In genomic region chr7:26500749-26501352, GRCh38 we compare ENCODE assay signal across 9 cellular contexts.
DNase-seq lines count a peak whose midpoint lies in the region; ATAC-seq, FAIRE-seq and TF ChIP-seq lines count a peak whose summit lies in the region.
"Had no signal": no experiment of that assay in that cellular context is flagged by ENCODE, and none has a peak within 500 bp of the region (broad histone marks: within the 10 kb centered on the region; RNA-seq: fewer than 3 reads in every experiment).

No MANE protein-coding gene starts in this region.

- H3K4me3 Mint-ChIP-seq in naive thymus-derived CD4-positive, alpha-beta T cell: no peak overlapping the region

- H3K27me3 Mint-ChIP-seq in naive thymus-derived CD4-positive, alpha-beta T cell: peaks cover 0 to 30% (median 9%) of the 10 kb centered on the region in 5 donors

- BruUV-seq in A673 (replicated peaks; lab: Mats Ljungman, UMichigan) (no TSS peak), K562 (replicated peaks; lab: Mats Ljungman, UMichigan) (no TSS peak)

- H3K27me3 ChIP-seq in A673 (replicated peaks; ENCODE audit: insufficient read depth, low read depth, low read length, poor library complexity) (peaks cover 61% of the 10 kb centered on the region), K562 (ENCODE audit: control insufficient read depth in 2 of 2, insufficient read depth in 2 of 2, low read length in 2 of 2) (peaks cover 13 to 16% of the 10 kb centered on the region in 2 experiments; a peak in 4 of 5 replicates)
- no peaks in the 10 kb centered on the region for H3K27me3 ChIP-seq in naive thymus-derived CD4-positive, alpha-beta T cell (ENCODE audit: control insufficient read depth in 2 of 2, insufficient read depth in 2 of 2, low read length in 2 of 2)

- H3K9me3 Mint-ChIP-seq in naive thymus-derived CD4-positive, alpha-beta T cell: no peaks in the 10 kb centered on the region

- in situ Hi-C loops in K562 (cut with MboI): loop anchor here (25.0 kb wide), 2 partner anchors 614 to 661 kb away; partner anchors contain the start of genes HOXA10, HOXA3, HOXA7 and HOXA9

- peak; percentile 70 for FAIRE-seq in K562 (lab: Jason Lieb, UNC)
- FAIRE-seq: colon had no signal

- H3K4me1 ChIP-seq in A673 (ENCODE audit: insufficient read depth, low read length, poor library complexity, severe bottlenecking) (no peaks in the 10 kb centered on the region), K562 (replicated peaks in 1 of 2; ENCODE audit: control insufficient read depth in 2 of 2, insufficient read depth in 2 of 2, low read length in 2 of 2) (peaks cover 3 to 8% of the 10 kb centered on the region in 2 experiments; a peak in 3 of 5 replicates)
- H3K4me1 ChIP-seq in naive thymus-derived CD4-positive, alpha-beta T cell (ENCODE audit: control insufficient read depth in 2 of 2, insufficient read depth in 2 of 2, low read length in 2 of 2): no peaks in the 10 kb centered on the region

- H3K27ac ChIP-seq in A673 (ENCODE audit: low read depth, low read length, poor library complexity, severe bottlenecking) (no peak overlapping the region), K562 (ENCODE audit: extremely low read depth, low read depth, low read length) (no peak overlapping the region)
- no peak overlapping the region for H3K27ac ChIP-seq in naive thymus-derived CD4-positive, alpha-beta T cell (ENCODE audit: low read depth, low read length)

- no peaks in the 10 kb centered on the region for H3K9me3 ChIP-seq in A673 (ENCODE audit: low read depth, low read length, poor library complexity, severe bottlenecking)
- H3K9me3 ChIP-seq in K562 (replicated peaks; ENCODE audit: control insufficient read depth, insufficient read depth, low read depth, low read length): no peaks in the 10 kb centered on the region
- H3K9me3 ChIP-seq in naive thymus-derived CD4-positive, alpha-beta T cell (ENCODE audit: control insufficient read depth in 2 of 3, low read length in 3 of 3): no peaks in the 10 kb centered on the region

- peak overlapping the region; percentile 22; the same call in 1 of the 2 replicates for H2AFZ ChIP-seq in K562 (ENCODE audit: low read depth, low read length)

- H3K79me2 ChIP-seq in K562 (ENCODE audit: control insufficient read depth, insufficient read depth, low read length): no peaks in the 10 kb centered on the region

- TF ChIP-seq EP300 in K562 (IDR thresholded peaks at IDR 0.05; ENCODE audit: low read length): no peak

- H3K9me1 ChIP-seq in K562 (ENCODE audit: control insufficient read depth, insufficient read depth, low read length): no peaks in the 10 kb centered on the region

- TF ChIP-seq CTCF in A673 (conservative IDR thresholded peaks at IDR 0.05; ENCODE audit: low read depth, low read length) (peak; percentile 63), GM12864 (IDR thresholded peaks at IDR 0.05; ENCODE audit: low read depth, low read length, missing control alignments) (peak; percentile 51), K562 (IDR thresholded peaks at IDR 0.05 in 2 of 3, conservative IDR thresholded peaks at IDR 0.05 in 1 of 3; ENCODE audit: insufficient read depth in 2 of 3, low read depth in 1 of 3, low read length in 3 of 3) (peak; percentile 39 to 83 (median 61); a peak in 5 of 6 replicates)

- no peak for TF ChIP-seq POLR2A in K562 (conservative IDR thresholded peaks at IDR 0.05)

- no peak overlapping the region for H3K9ac ChIP-seq in K562 (ENCODE audit: insufficient read depth in 1 of 2, low read depth in 2 of 2, low read length in 2 of 2)

- H3K4me1 Mint-ChIP-seq in naive thymus-derived CD4-positive, alpha-beta T cell: peaks cover 0 to 2% (median 0%) of the 10 kb centered on the region in 7 donors

- no peaks in the 10 kb centered on the region for H3K36me3 Mint-ChIP-seq in naive thymus-derived CD4-positive, alpha-beta T cell

- peak; percentile 79 for ATAC-seq in K562
- ATAC-seq in naive thymus-derived CD4-positive, alpha-beta T cell: peak; percentile 46

- H3K36me3 ChIP-seq in A673 (ENCODE audit: insufficient read depth, low read length, poor library complexity, severe bottlenecking) (no peaks in the 10 kb centered on the region), K562 (ENCODE audit: control insufficient read depth, insufficient read depth, low read length) (no peaks in the 10 kb centered on the region)
- H3K36me3 ChIP-seq in naive thymus-derived CD4-positive, alpha-beta T cell (ENCODE audit: control insufficient read depth in 2 of 3, insufficient read depth in 3 of 3, low read length in 3 of 3): no peaks in the 10 kb centered on the region

- TF ChIP-seq RAD21 in K562 (CRISPR knock-in tag; conservative IDR thresholded peaks at IDR 0.05 in 1 of 2, IDR thresholded peaks at IDR 0.05 in 1 of 2): peak; percentile 86 to 89

- 0% methylated on average over 6 of the region's 6 CpGs for WGBS in K562 (ENCODE audit: insufficient coverage, low coverage, missing lambda C conversion rate)

- H3K4me3 ChIP-seq in A673 (ENCODE audit: low read depth, low read length, poor library complexity, severe bottlenecking) (no peak overlapping the region), GM12864 (ENCODE audit: low read depth, low read length) (no peak overlapping the region), K562 (no peak overlapping the region)
- H3K4me3 ChIP-seq in naive thymus-derived CD4-positive, alpha-beta T cell (ENCODE audit: low read length): no peak overlapping the region

- CTCF ChIA-PET in A673 (lab: Charles Lee) (no interaction called here), K562 (lab: Yijun Ruan, JAX; ENCODE audit: low intra/inter-chr PET ratio) (interaction anchor here (0.6 to 3.6 kb wide), 5 partner anchors 116 to 220 kb away, joined by 3 to 21 read pairs (median 5); no protein-coding TSS in a partner anchor)
- CTCF ChIA-PET in naive thymus-derived CD4-positive, alpha-beta T cell (lab: Charles Lee): interaction anchor here (0.5 to 1.1 kb wide), 4 partner anchors 110 to 166 kb away, joined by 3 to 5 read pairs (median 4); no protein-coding TSS in a partner anchor

- no peak overlapping the region for H3K4me2 ChIP-seq in K562 (ENCODE audit: insufficient read depth, low read length)

- POLR2A ChIA-PET in A673 (lab: Charles Lee; ENCODE audit: low non-redundant PET): interaction anchor here (0.7 kb wide), 1 partner anchor 150 kb away, joined by 3 read pairs; no protein-coding TSS in a partner anchor
- POLR2A ChIA-PET in K562 (lab: Yijun Ruan, JAX): interaction anchor here (0.8 kb wide), 1 partner anchor 313 kb away, joined by 3 read pairs; no protein-coding TSS in a partner anchor
- POLR2A ChIA-PET in naive thymus-derived CD4-positive, alpha-beta T cell (lab: Charles Lee): no interaction called here

- peak; percentile 36 for DNase-seq in A673 (ENCODE audit: low spot score)
- DNase-seq in GM12864 (ENCODE audit: low read depth): peak; percentile 21
- peak; percentile 30 for DNase-seq in NCI-H2171 (lab: John Stamatoyannopoulos, UW)
- peak in 2 of 4 experiments; percentile 39 to 55 for DNase-seq in K562 (ENCODE audit: extremely low read depth in 1 of 4, low spot score in 3 of 4)
- DNase-seq in naive thymus-derived CD4-positive, alpha-beta T cell: peak in 3 of 9 donors; percentile 7 to 18 (median 9)
- DNase-seq in NCI-H187 (lab: John Stamatoyannopoulos, UW): no peak
- DNase-seq in activated naive CD4-positive, alpha-beta T cell treated with anti-CD3 and anti-CD28 coated beads, Interleukin-2, amount 50 U/mL, for 16 hours: no peak
- no peak for DNase-seq in stimulated activated CD4-positive, alpha-beta T cell treated with anti-CD3 and anti-CD28 coated beads, Interleukin-4, amount 100 ng/mL, for 4 hours

- intact Hi-C loops in A673 (cut with micrococcal nuclease; ENCODE audit: unreplicated experiment) (loop anchor here (5.0 kb wide), 1 partner anchor 124 kb away; no protein-coding TSS in a partner anchor), K562 (cut with micrococcal nuclease) (loop anchor here (1.0 to 10.0 kb wide), 3 partner anchors 132 to 609 kb away; no protein-coding TSS in a partner anchor)
- intact Hi-C loops in naive thymus-derived CD4-positive, alpha-beta T cell (cut with micrococcal nuclease): loop anchor here (1.0 to 5.0 kb wide), 5 partner anchors 124 to 608 kb away; no protein-coding TSS in a partner anchor

- H4K20me1 ChIP-seq in K562 (replicated peaks; ENCODE audit: control insufficient read depth, insufficient read depth, low read length): no peaks in the 10 kb centered on the region

- no peak overlapping the region for H3K27ac Mint-ChIP-seq in naive thymus-derived CD4-positive, alpha-beta T cell

TF ChIP-seq in K562, 482 proteins besides CTCF, POLR2A, EP300 and RAD21 (continues in another document):
- TF ChIP-seq FOXA3 (CRISPR knock-in tag; conservative IDR thresholded peaks at IDR 0.05 in 1 of 2, IDR thresholded peaks at IDR 0.05 in 1 of 2) (peak in 1 of 2 experiments; percentile 53; a peak in 1 of 4 replicates), TGIF2 (CRISPR knock-in tag; IDR thresholded peaks at IDR 0.05) (no peak), PPARD (CRISPR knock-in tag; IDR thresholded peaks at IDR 0.05) (no peak), HOXB6 (CRISPR knock-in tag; IDR thresholded peaks at IDR 0.05; ENCODE audit: borderline replicate concordance) (no peak), SPI1 (IDR thresholded peaks at IDR 0.05; ENCODE audit: borderline replicate concordance, low read depth, low read length) (peak; percentile 64; the same call in 1 of the 2 replicates), CHD2 (IDR thresholded peaks at IDR 0.05; ENCODE audit: low read depth, low read length) (peak; percentile 65; the same call in 1 of the 2 replicates), PHF21A (IDR thresholded peaks at IDR 0.05; ENCODE audit: borderline replicate concordance, low read depth) (no peak)
- TF ChIP-seq, protein P1, sequence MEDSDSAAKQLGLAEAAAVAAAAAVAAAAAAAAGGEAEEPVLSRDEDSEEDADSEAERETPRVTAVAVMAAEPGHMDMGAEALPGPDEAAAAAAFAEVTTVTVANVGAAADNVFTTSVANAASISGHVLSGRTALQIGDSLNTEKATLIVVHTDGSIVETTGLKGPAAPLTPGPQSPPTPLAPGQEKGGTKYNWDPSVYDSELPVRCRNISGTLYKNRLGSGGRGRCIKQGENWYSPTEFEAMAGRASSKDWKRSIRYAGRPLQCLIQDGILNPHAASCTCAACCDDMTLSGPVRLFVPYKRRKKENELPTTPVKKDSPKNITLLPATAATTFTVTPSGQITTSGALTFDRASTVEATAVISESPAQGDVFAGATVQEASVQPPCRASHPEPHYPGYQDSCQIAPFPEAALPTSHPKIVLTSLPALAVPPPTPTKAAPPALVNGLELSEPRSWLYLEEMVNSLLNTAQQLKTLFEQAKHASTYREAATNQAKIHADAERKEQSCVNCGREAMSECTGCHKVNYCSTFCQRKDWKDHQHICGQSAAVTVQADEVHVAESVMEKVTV (CRISPR knock-in tag; IDR thresholded peaks at IDR 0.05): peak; percentile 77
- TF ChIP-seq, protein P2, sequence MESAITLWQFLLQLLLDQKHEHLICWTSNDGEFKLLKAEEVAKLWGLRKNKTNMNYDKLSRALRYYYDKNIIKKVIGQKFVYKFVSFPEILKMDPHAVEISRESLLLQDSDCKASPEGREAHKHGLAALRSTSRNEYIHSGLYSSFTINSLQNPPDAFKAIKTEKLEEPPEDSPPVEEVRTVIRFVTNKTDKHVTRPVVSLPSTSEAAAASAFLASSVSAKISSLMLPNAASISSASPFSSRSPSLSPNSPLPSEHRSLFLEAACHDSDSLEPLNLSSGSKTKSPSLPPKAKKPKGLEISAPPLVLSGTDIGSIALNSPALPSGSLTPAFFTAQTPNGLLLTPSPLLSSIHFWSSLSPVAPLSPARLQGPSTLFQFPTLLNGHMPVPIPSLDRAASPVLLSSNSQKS (CRISPR knock-in tag; IDR thresholded peaks at IDR 0.05): no peak

Comparison
In these comparisons a context has a peak if more than half of its experiments do, and no peak if none do; other contexts are left out.
1. DNase-seq: peak in A673 (single experiment), GM12864 (single experiment) and NCI-H2171 (single experiment); none in NCI-H187 (0 of 2), activated naive CD4-positive, alpha-beta T cell treated with anti-CD3 and anti-CD28 coated beads, Interleukin-2, amount 50 U/mL, for 16 hours (single experiment) and stimulated activated CD4-positive, alpha-beta T cell treated with anti-CD3 and anti-CD28 coated beads, Interleukin-4, amount 100 ng/mL, for 4 hours (0 of 2).
2. Peak in every context shown above with its lines, with median percentiles within 50 percentile points of each other: CTCF ChIP-seq.